ENCODE assay signal across 8 cellular contexts in genomic region chr13:52127378-52127777, GRCh38. TPM values are rescaled to one million over a fixed set of nuclear protein-coding genes. Genes with fewer than 3 reads are reported as not detected.
DNase-seq lines count a peak whose midpoint lies in the region; ATAC-seq, FAIRE-seq and TF ChIP-seq lines count a peak whose summit lies in the region.

No MANE protein-coding gene starts in this region.

- H3K27me3 Mint-ChIP-seq in activated CD4-positive, alpha-beta memory T cell treated with anti-CD3 and anti-CD28 coated beads, Interleukin-2, amount 10 ng/mL, durations not matched to agents 7 days and 5 days: peaks cover 19% of the 10 kb centered on the region

- H3K4me3 ChIP-seq in MG63 (no peak overlapping the region), fibroblast of mammary gland (ENCODE audit: control insufficient read depth, low read depth, low read length) (no peak overlapping the region)

- H3K4me1 Mint-ChIP-seq in activated CD4-positive, alpha-beta memory T cell treated with anti-CD3 and anti-CD28 coated beads, Interleukin-2, amount 10 ng/mL, durations not matched to agents 7 days and 5 days: peaks cover 15% of the 10 kb centered on the region

- DNase-seq in left ventricle myocardium superior (no peak), Right ventricle myocardium superior (no peak), MG63 (peak; percentile 16), fibroblast of mammary gland (ENCODE audit: low read depth) (peak; percentile 1), urothelium cell line (ENCODE audit: low spot score) (peak; percentile 4), NCI-H187 (lab: John Stamatoyannopoulos, UW) (no peak), HTR-8/SVneo (ENCODE audit: insufficient read length, low spot score) (no peak)
- DNase-seq in activated CD4-positive, alpha-beta memory T cell treated with anti-CD3 and anti-CD28 coated beads, Interleukin-2, amount 10 ng/mL, durations not matched to agents 7 days and 5 days: no peak

- POLR2A ChIA-PET in activated CD4-positive, alpha-beta memory T cell treated with anti-CD3 and anti-CD28 coated beads, Interleukin-2, amount 10 ng/mL, durations not matched to agents 7 days and 5 days (lab: Charles Lee): interaction anchor here (1.3 kb wide), 1 partner anchor 115 kb away, joined by 5 read pairs; the partner anchor contains the start of gene ALG11

- no peak for TF ChIP-seq CTCF in fibroblast of mammary gland (conservative IDR thresholded peaks at IDR 0.05; ENCODE audit: control insufficient read depth, insufficient read depth, low read depth, low read length)

- FAIRE-seq in urothelium cell line (lab: Jason Lieb, UNC): no peak
- FAIRE-seq in HTR-8/SVneo (lab: Jason Lieb, UNC): no peak

- no peaks in the 10 kb centered on the region for H3K9me3 Mint-ChIP-seq in activated CD4-positive, alpha-beta memory T cell treated with anti-CD3 and anti-CD28 coated beads, Interleukin-2, amount 10 ng/mL, durations not matched to agents 7 days and 5 days

- intact Hi-C loops in left ventricle myocardium superior (cut with micrococcal nuclease) (loop anchor here (2.0 kb wide), 1 partner anchor 127 kb away; no protein-coding TSS in a partner anchor), Right ventricle myocardium superior (cut with DNase I) (loop anchor here (5.0 kb wide), 2 partner anchors 130 to 230 kb away; no protein-coding TSS in a partner anchor)

- 0 out of 2 replicates have a peak, but pooled peaks cover 3% of the 10 kb centered on the region for H3K36me3 ChIP-seq in MG63

- H3K4me3 Mint-ChIP-seq in activated CD4-positive, alpha-beta memory T cell treated with anti-CD3 and anti-CD28 coated beads, Interleukin-2, amount 10 ng/mL, durations not matched to agents 7 days and 5 days: no peak overlapping the region

- H3K36me3 Mint-ChIP-seq in activated CD4-positive, alpha-beta memory T cell treated with anti-CD3 and anti-CD28 coated beads, Interleukin-2, amount 10 ng/mL, durations not matched to agents 7 days and 5 days (ENCODE audit: low read depth): no peaks in the 10 kb centered on the region

- H3K27me3 ChIP-seq in MG63: no peaks in the 10 kb centered on the region

- no peak overlapping the region for H3K27ac Mint-ChIP-seq in activated CD4-positive, alpha-beta memory T cell treated with anti-CD3 and anti-CD28 coated beads, Interleukin-2, amount 10 ng/mL, durations not matched to agents 7 days and 5 days

- CTCF ChIA-PET in activated CD4-positive, alpha-beta memory T cell treated with anti-CD3 and anti-CD28 coated beads, Interleukin-2, amount 10 ng/mL, durations not matched to agents 7 days and 5 days (lab: Charles Lee): interaction anchor here (0.6 to 3.3 kb wide), 28 partner anchors 11 to 1030 kb away, joined by 3 to 51 read pairs (median 3); partner anchors contain the start of genes ALG11, NEK3 and VPS36

- H3K9me3 ChIP-seq in MG63: no peaks in the 10 kb centered on the region

- peak; percentile 2 for ATAC-seq in left ventricle myocardium superior
- ATAC-seq in Right ventricle myocardium superior (ENCODE audit: poor library complexity): no peak

RNA-seq across cellular contexts. Expression of gene NEK5, which starts 1.5 kb away (rescaled TPM):
- total RNA-seq in left ventricle myocardium superior: 0.25 TPM
- total RNA-seq in Right ventricle myocardium superior: 0.13 TPM
- total RNA-seq in MG63 (2014; rRNA removed; shearing (Covaris generic); ENCODE audit: low replicate concordance): 0.20 TPM in 1 of 2 replicates, not detected in the other
- total RNA-seq in activated CD4-positive, alpha-beta memory T cell treated with anti-CD3 and anti-CD28 coated beads, Interleukin-2, amount 10 ng/mL, durations not matched to agents 7 days and 5 days: not detected

RNA-seq across cellular contexts. Expression of gene NEK3, which starts 32.0 kb away (rescaled TPM):
- total RNA-seq in left ventricle myocardium superior: 5.1 TPM
- total RNA-seq in Right ventricle myocardium superior: 3.4 TPM
- total RNA-seq in MG63 (2014; rRNA removed; shearing (Covaris generic); ENCODE audit: low replicate concordance): 6.7 and 6.9 TPM in 2 replicates
- 10 to 100 TPM in 1 of 2 experiments, 1 to 10 TPM in 1; 8.1 to 12.9 TPM for total RNA-seq in activated CD4-positive, alpha-beta memory T cell treated with anti-CD3 and anti-CD28 coated beads, Interleukin-2, amount 10 ng/mL, durations not matched to agents 7 days and 5 days

Comparison
In these comparisons a context has a peak if more than half of its experiments do, and no peak if none do; other contexts are left out.
1. DNase-seq: peak in MG63 (single experiment), fibroblast of mammary gland (single experiment) and urothelium cell line (single experiment); none in left ventricle myocardium superior (single experiment), Right ventricle myocardium superior (single experiment), NCI-H187 (0 of 2), activated CD4-positive, alpha-beta memory T cell treated with anti-CD3 and anti-CD28 coated beads, Interleukin-2, amount 10 ng/mL, durations not matched to agents 7 days and 5 days (single experiment) and HTR-8/SVneo (single experiment).